ENCODE assay signal across 8 cellular contexts in genomic region chr17:28898261-28898955, GRCh38. TPM values are rescaled to one million over a fixed set of nuclear protein-coding genes. Genes with fewer than 3 reads are reported as not detected.
DNase-seq lines count a peak whose midpoint lies in the region; ATAC-seq, FAIRE-seq and TF ChIP-seq lines count a peak whose summit lies in the region.

No MANE protein-coding gene starts in this region.

- no peak for FAIRE-seq in GM19239 (lab: Jason Lieb, UNC)

- POLR2A ChIA-PET in Caco-2 (lab: Charles Lee) (interaction anchor here (1.1 to 1.3 kb wide), 3 partner anchors 134 to 179 kb away, joined by 3 read pairs; partner anchors contain the start of gene RPL23A), Panc1 (lab: Charles Lee) (no interaction called here)

- H3K36me3 ChIP-seq in Caco-2 (ENCODE audit: control insufficient read depth, insufficient read depth, low read length): no peaks in the 10 kb centered on the region; the same call in 1 of the 2 replicates
- H3K36me3 ChIP-seq in Panc1 (ENCODE audit: control insufficient read depth, insufficient read depth, low read length): no peaks in the 10 kb centered on the region; the same call in 1 of the 2 replicates

- BruUV-seq in Caco-2 (replicated peaks; lab: Mats Ljungman, UMichigan) (no TSS peak), Panc1 (replicated peaks; lab: Mats Ljungman, UMichigan) (no TSS peak)

- H3K4me3 Mint-ChIP-seq in Caco-2 (ENCODE audit: unreplicated experiment) (peak overlapping the region; percentile 89), endothelial cell (ENCODE audit: unreplicated experiment) (peak overlapping the region; percentile 88), progenitor cell of endocrine pancreas (ENCODE audit: low read depth) (peak overlapping the region; percentile 93)

- H3K9me3 ChIP-seq in Caco-2 (no peaks in the 10 kb centered on the region), Panc1 (ENCODE audit: control insufficient read depth, insufficient read depth, low read depth, low read length) (no peaks in the 10 kb centered on the region)

- intact Hi-C loops in Caco-2 (cut with micrococcal nuclease; ENCODE audit: unreplicated experiment): no loop called here
- intact Hi-C loops in Panc1 (cut with micrococcal nuclease; ENCODE audit: unreplicated experiment): no loop called here

- H3K27ac Mint-ChIP-seq in Caco-2 (ENCODE audit: unreplicated experiment) (peak overlapping the region; percentile 80), endothelial cell (ENCODE audit: unreplicated experiment) (no peak overlapping the region), progenitor cell of endocrine pancreas (peak overlapping the region; percentile 94)

- H3K27me3 ChIP-seq in Caco-2 (replicated peaks; ENCODE audit: control insufficient read depth, insufficient read depth, low read length): no peaks in the 10 kb centered on the region
- no peaks in the 10 kb centered on the region for H3K27me3 ChIP-seq in Panc1 (ENCODE audit: control insufficient read depth, insufficient read depth, low read length)

- in situ Hi-C loops in Panc1 (cut with HindIII; ENCODE audit: low pct_unique_long_range_greater_than_20kb, low sequenced_read_pairs): no loop called here

- no peak for ATAC-seq in Panc1
- no peak for ATAC-seq in GM21390 (IDR thresholded peaks at IDR 0.05; ENCODE audit: unreplicated experiment)

- peaks cover 20% of the 10 kb centered on the region for H3K4me1 Mint-ChIP-seq in Caco-2 (ENCODE audit: low read depth, unreplicated experiment)
- H3K4me1 Mint-ChIP-seq in endothelial cell (ENCODE audit: unreplicated experiment): peaks cover 31% of the 10 kb centered on the region
- peaks cover 23% of the 10 kb centered on the region for H3K4me1 Mint-ChIP-seq in progenitor cell of endocrine pancreas (ENCODE audit: low read depth)

- H3K4me3 ChIP-seq in Caco-2 (ENCODE audit: low read depth, low read length): no peak overlapping the region; the same call in 1 of the 2 replicates
- H3K4me3 ChIP-seq in Panc1 (ENCODE audit: low read depth in 2 of 2, low read length in 2 of 2): peak overlapping the region; percentile 77 to 89; a peak in 3 of 4 replicates

- peak overlapping the region; percentile 83 for H3K27ac ChIP-seq in Panc1 (ENCODE audit: low read length)

- H3K27me3 Mint-ChIP-seq in Caco-2 (ENCODE audit: insufficient read depth, unreplicated experiment) (no peaks in the 10 kb centered on the region), endothelial cell (ENCODE audit: unreplicated experiment) (peaks cover 12% of the 10 kb centered on the region), progenitor cell of endocrine pancreas (no peaks in the 10 kb centered on the region)

- no peak for DNase-seq in Caco-2
- no peak for DNase-seq in Panc1 (ENCODE audit: low read depth, low spot score)
- no peak for DNase-seq in endothelial cell (ENCODE audit: low spot score)
- no peak for DNase-seq in progenitor cell of endocrine pancreas (ENCODE audit: low spot score, unreplicated experiment)
- DNase-seq in GM19239 (ENCODE audit: insufficient read length, low spot score): no peak
- DNase-seq in EL: no peak
- no peak for DNase-seq in COR-L47 (lab: John Stamatoyannopoulos, UW)

- CTCF ChIA-PET in Caco-2 (lab: Charles Lee): interaction anchor here (0.7 to 2.3 kb wide), 4 partner anchors 9 to 693 kb away, joined by 3 to 14 read pairs (median 3); no protein-coding TSS in a partner anchor
- CTCF ChIA-PET in Panc1 (lab: Charles Lee): interaction anchor here (1.0 kb wide), 1 partner anchor 135 kb away, joined by 3 read pairs; no protein-coding TSS in a partner anchor

- H3K4me1 ChIP-seq in Caco-2: peaks cover 23% of the 10 kb centered on the region
- peaks cover 18% of the 10 kb centered on the region for H3K4me1 ChIP-seq in Panc1 (ENCODE audit: control insufficient read depth, insufficient read depth, low read length)

- TF ChIP-seq CTCF in Caco-2 (IDR thresholded peaks at IDR 0.05; ENCODE audit: insufficient read depth in 1 of 2, low read depth in 1 of 2, low read length in 1 of 2, severe bottlenecking in 1 of 2, unreplicated experiment in 1 of 2) (no peak), Panc1 (IDR thresholded peaks at IDR 0.05) (no peak), endothelial cell (IDR thresholded peaks at IDR 0.05; ENCODE audit: unreplicated experiment) (no peak), progenitor cell of endocrine pancreas (IDR thresholded peaks at IDR 0.05; ENCODE audit: unreplicated experiment) (no peak)

- H3K9me3 Mint-ChIP-seq in Caco-2 (ENCODE audit: unreplicated experiment): no peaks in the 10 kb centered on the region
- H3K9me3 Mint-ChIP-seq in endothelial cell (ENCODE audit: unreplicated experiment): no peaks in the 10 kb centered on the region
- no peaks in the 10 kb centered on the region for H3K9me3 Mint-ChIP-seq in progenitor cell of endocrine pancreas (ENCODE audit: low read depth)

- H3K36me3 Mint-ChIP-seq in Caco-2 (ENCODE audit: insufficient read depth, unreplicated experiment) (peaks cover 35% of the 10 kb centered on the region), endothelial cell (ENCODE audit: low read depth, unreplicated experiment) (peaks cover 12% of the 10 kb centered on the region), progenitor cell of endocrine pancreas (ENCODE audit: insufficient read depth) (peaks cover 7% of the 10 kb centered on the region)

RNA-seq across cellular contexts. Expression of gene FLOT2, which starts 0.9 kb away (rescaled TPM):
- total RNA-seq in Caco-2 (2022): 182 and 189 TPM in 2 replicates
- total RNA-seq in Panc1 (2021; ENCODE audit: unreplicated experiment): 110 TPM
- polyA plus RNA-seq in Panc1 (2012; ENCODE audit: insufficient read length): 195 TPM
- total RNA-seq in endothelial cell (ENCODE audit: unreplicated experiment): 156 TPM
- total RNA-seq in progenitor cell of endocrine pancreas: 125 and 131 TPM in 2 replicates

RNA-seq across cellular contexts. Expression of gene DHRS13, which starts 4.5 kb away (rescaled TPM):
- total RNA-seq in Caco-2 (2022): 32.8 and 38.0 TPM in 2 replicates
- total RNA-seq in Panc1 (2021; ENCODE audit: unreplicated experiment): 5.2 TPM
- polyA plus RNA-seq in Panc1 (2012; ENCODE audit: insufficient read length): 6.3 TPM
- 8.2 TPM for total RNA-seq in endothelial cell (ENCODE audit: unreplicated experiment)
- 22.4 and 25.9 TPM in 2 replicates for total RNA-seq in progenitor cell of endocrine pancreas

RNA-seq across cellular contexts. Expression of gene ERAL1, which starts 43.6 kb away (rescaled TPM):
- total RNA-seq in Caco-2 (2022): 77.4 and 85.1 TPM in 2 replicates
- total RNA-seq in Panc1 (2021; ENCODE audit: unreplicated experiment): 74.2 TPM
- 62.9 TPM for polyA plus RNA-seq in Panc1 (2012; ENCODE audit: insufficient read length)
- total RNA-seq in endothelial cell (ENCODE audit: unreplicated experiment): 61.1 TPM
- total RNA-seq in progenitor cell of endocrine pancreas: 49.2 and 49.7 TPM in 2 replicates

RNA-seq across cellular contexts. Expression of gene PHF12, which starts 52.9 kb away (rescaled TPM):
- total RNA-seq in Caco-2 (2022) (49.9 and 56.5 TPM in 2 replicates), Panc1 (2021; ENCODE audit: unreplicated experiment) (79.1 TPM), endothelial cell (ENCODE audit: unreplicated experiment) (56.1 TPM), progenitor cell of endocrine pancreas (70.4 and 71.8 TPM in 2 replicates)
- polyA plus RNA-seq in Panc1 (2012; ENCODE audit: insufficient read length): 104 TPM

RNA-seq across cellular contexts. Expression of gene FAM222B, which starts 55.8 kb away (rescaled TPM):
- total RNA-seq in Caco-2 (2022) (37.6 and 39.5 TPM in 2 replicates), Panc1 (2021; ENCODE audit: unreplicated experiment) (38.5 TPM), endothelial cell (ENCODE audit: unreplicated experiment) (69.9 TPM), progenitor cell of endocrine pancreas (48.9 and 58.7 TPM in 2 replicates)
- 30.9 TPM for polyA plus RNA-seq in Panc1 (2012; ENCODE audit: insufficient read length)
